ENCODE assay signal across 1 cellular context in genomic region chr6:3869632-3870527, GRCh38.
A peak's percentile ranks its signal among the peaks of the same experiment; 100 is the strongest.
TF ChIP-seq lines count a peak whose summit lies in the region.

No MANE protein-coding gene starts in this region.

TF ChIP-seq in HepG2, 621 proteins besides CTCF, POLR2A, EP300 and RAD21 (continued from another document and continues in another):
- peak; percentile 65 for TF ChIP-seq SMAD3 (CRISPR knock-in tag; IDR thresholded peaks at IDR 0.05)
- TF ChIP-seq, protein P1, sequence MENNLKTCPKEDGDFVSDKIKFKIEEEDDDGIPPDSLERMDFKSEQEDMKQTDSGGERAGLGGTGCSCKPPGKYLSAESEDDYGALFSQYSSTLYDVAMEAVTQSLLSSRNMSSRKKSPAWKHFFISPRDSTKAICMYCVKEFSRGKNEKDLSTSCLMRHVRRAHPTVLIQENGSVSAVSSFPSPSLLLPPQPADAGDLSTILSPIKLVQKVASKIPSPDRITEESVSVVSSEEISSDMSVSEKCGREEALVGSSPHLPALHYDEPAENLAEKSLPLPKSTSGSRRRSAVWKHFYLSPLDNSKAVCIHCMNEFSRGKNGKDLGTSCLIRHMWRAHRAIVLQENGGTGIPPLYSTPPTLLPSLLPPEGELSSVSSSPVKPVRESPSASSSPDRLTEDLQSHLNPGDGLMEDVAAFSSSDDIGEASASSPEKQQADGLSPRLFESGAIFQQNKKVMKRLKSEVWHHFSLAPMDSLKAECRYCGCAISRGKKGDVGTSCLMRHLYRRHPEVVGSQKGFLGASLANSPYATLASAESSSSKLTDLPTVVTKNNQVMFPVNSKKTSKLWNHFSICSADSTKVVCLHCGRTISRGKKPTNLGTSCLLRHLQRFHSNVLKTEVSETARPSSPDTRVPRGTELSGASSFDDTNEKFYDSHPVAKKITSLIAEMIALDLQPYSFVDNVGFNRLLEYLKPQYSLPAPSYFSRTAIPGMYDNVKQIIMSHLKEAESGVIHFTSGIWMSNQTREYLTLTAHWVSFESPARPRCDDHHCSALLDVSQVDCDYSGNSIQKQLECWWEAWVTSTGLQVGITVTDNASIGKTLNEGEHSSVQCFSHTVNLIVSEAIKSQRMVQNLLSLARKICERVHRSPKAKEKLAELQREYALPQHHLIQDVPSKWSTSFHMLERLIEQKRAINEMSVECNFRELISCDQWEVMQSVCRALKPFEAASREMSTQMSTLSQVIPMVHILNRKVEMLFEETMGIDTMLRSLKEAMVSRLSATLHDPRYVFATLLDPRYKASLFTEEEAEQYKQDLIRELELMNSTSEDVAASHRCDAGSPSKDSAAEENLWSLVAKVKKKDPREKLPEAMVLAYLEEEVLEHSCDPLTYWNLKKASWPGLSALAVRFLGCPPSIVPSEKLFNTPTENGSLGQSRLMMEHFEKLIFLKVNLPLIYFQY (CRISPR knock-in tag; IDR thresholded peaks at IDR 0.05; ENCODE audit: borderline replicate concordance), result peak; percentile 33; the same call in 1 of the 2 replicates
- no peak for TF ChIP-seq SMAD9 (CRISPR knock-in tag; IDR thresholded peaks at IDR 0.05)
- TF ChIP-seq ZNF367 (CRISPR knock-in tag; IDR thresholded peaks at IDR 0.05; ENCODE audit: borderline replicate concordance), result no peak
- TF ChIP-seq SP2 (CRISPR knock-in tag; IDR thresholded peaks at IDR 0.05), result no peak
- TF ChIP-seq, protein P2, sequence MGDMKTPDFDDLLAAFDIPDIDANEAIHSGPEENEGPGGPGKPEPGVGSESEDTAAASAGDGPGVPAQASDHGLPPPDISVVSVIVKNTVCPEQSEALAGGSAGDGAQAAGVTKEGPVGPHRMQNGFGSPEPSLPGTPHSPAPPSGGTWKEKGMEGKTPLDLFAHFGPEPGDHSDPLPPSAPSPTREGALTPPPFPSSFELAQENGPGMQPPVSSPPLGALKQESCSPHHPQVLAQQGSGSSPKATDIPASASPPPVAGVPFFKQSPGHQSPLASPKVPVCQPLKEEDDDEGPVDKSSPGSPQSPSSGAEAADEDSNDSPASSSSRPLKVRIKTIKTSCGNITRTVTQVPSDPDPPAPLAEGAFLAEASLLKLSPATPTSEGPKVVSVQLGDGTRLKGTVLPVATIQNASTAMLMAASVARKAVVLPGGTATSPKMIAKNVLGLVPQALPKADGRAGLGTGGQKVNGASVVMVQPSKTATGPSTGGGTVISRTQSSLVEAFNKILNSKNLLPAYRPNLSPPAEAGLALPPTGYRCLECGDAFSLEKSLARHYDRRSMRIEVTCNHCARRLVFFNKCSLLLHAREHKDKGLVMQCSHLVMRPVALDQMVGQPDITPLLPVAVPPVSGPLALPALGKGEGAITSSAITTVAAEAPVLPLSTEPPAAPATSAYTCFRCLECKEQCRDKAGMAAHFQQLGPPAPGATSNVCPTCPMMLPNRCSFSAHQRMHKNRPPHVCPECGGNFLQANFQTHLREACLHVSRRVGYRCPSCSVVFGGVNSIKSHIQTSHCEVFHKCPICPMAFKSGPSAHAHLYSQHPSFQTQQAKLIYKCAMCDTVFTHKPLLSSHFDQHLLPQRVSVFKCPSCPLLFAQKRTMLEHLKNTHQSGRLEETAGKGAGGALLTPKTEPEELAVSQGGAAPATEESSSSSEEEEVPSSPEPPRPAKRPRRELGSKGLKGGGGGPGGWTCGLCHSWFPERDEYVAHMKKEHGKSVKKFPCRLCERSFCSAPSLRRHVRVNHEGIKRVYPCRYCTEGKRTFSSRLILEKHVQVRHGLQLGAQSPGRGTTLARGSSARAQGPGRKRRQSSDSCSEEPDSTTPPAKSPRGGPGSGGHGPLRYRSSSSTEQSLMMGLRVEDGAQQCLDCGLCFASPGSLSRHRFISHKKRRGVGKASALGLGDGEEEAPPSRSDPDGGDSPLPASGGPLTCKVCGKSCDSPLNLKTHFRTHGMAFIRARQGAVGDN (CRISPR knock-in tag; IDR thresholded peaks at IDR 0.05), result peak; percentile 71
- TF ChIP-seq, protein P3, sequence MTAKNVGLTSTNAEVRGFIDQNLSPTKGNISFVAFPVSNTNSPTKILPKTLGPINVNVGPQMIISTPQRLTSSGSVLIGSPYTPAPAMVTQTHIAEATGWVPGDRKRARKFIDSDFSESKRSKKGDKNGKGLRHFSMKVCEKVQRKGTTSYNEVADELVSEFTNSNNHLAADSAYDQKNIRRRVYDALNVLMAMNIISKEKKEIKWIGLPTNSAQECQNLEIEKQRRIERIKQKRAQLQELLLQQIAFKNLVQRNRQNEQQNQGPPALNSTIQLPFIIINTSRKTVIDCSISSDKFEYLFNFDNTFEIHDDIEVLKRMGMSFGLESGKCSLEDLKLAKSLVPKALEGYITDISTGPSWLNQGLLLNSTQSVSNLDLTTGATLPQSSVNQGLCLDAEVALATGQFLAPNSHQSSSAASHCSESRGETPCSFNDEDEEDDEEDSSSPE (CRISPR knock-in tag; IDR thresholded peaks at IDR 0.05), result peak; percentile 56; the same call in 1 of the 2 replicates
- TF ChIP-seq, protein P4, sequence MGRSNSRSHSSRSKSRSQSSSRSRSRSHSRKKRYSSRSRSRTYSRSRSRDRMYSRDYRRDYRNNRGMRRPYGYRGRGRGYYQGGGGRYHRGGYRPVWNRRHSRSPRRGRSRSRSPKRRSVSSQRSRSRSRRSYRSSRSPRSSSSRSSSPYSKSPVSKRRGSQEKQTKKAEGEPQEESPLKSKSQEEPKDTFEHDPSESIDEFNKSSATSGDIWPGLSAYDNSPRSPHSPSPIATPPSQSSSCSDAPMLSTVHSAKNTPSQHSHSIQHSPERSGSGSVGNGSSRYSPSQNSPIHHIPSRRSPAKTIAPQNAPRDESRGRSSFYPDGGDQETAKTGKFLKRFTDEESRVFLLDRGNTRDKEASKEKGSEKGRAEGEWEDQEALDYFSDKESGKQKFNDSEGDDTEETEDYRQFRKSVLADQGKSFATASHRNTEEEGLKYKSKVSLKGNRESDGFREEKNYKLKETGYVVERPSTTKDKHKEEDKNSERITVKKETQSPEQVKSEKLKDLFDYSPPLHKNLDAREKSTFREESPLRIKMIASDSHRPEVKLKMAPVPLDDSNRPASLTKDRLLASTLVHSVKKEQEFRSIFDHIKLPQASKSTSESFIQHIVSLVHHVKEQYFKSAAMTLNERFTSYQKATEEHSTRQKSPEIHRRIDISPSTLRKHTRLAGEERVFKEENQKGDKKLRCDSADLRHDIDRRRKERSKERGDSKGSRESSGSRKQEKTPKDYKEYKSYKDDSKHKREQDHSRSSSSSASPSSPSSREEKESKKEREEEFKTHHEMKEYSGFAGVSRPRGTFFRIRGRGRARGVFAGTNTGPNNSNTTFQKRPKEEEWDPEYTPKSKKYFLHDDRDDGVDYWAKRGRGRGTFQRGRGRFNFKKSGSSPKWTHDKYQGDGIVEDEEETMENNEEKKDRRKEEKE (IDR thresholded peaks at IDR 0.05), result no peak
- no peak for TF ChIP-seq BRCA1 (CRISPR knock-in tag; IDR thresholded peaks at IDR 0.05)
- TF ChIP-seq ZNF296 (CRISPR knock-in tag; conservative IDR thresholded peaks at IDR 0.05), result no peak
- no peak for TF ChIP-seq ZNF724P (CRISPR knock-in tag; IDR thresholded peaks at IDR 0.05; ENCODE audit: borderline replicate concordance)
- no peak for TF ChIP-seq MZF1 (CRISPR knock-in tag; IDR thresholded peaks at IDR 0.05; ENCODE audit: borderline replicate concordance)
- TF ChIP-seq NFKB2 (CRISPR knock-in tag; IDR thresholded peaks at IDR 0.05; ENCODE audit: borderline replicate concordance), result no peak
- TF ChIP-seq ZNF577 (CRISPR knock-in tag; IDR thresholded peaks at IDR 0.05; ENCODE audit: borderline replicate concordance, low read depth), result no peak
- no peak for TF ChIP-seq HOXA7 (CRISPR knock-in tag; IDR thresholded peaks at IDR 0.05)
- TF ChIP-seq, protein P5, sequence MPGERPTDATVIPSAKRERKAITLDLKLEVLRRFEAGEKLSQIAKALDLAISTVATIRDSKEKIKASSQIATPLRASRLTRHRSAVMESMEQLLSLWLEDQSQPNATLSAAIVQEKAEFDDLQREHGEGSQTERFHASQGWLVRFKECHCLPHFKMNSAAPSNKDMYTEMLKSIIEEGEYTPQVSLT (CRISPR knock-in tag; IDR thresholded peaks at IDR 0.05; ENCODE audit: borderline replicate concordance, low read depth), result no peak
- no peak for TF ChIP-seq PRPF4 (IDR thresholded peaks at IDR 0.05; ENCODE audit: low read depth, low read length, poor library complexity, severe bottlenecking)
- peak; percentile 73; the same call in 1 of the 2 replicates for TF ChIP-seq WIZ (CRISPR knock-in tag; IDR thresholded peaks at IDR 0.05)
- 0 out of 2 replicates have a peak, but pooled peaks have one; percentile 37 for TF ChIP-seq ZNF607 (CRISPR knock-in tag; IDR thresholded peaks at IDR 0.05; ENCODE audit: borderline replicate concordance)
- no peak for TF ChIP-seq NONO (IDR thresholded peaks at IDR 0.05)
- no peak; the same call in none of the 2 replicates for TF ChIP-seq NONO (CRISPR knock-in tag; conservative IDR thresholded peaks at IDR 0.05)
- TF ChIP-seq KDM5B (CRISPR knock-in tag; IDR thresholded peaks at IDR 0.05; ENCODE audit: borderline replicate concordance), result peak; percentile 50; the same call in 1 of the 2 replicates
- TF ChIP-seq ZNF33B (CRISPR knock-in tag; IDR thresholded peaks at IDR 0.05), result peak; percentile 84; the same call in 1 of the 2 replicates
- no peak for TF ChIP-seq ZNF75D (CRISPR knock-in tag; IDR thresholded peaks at IDR 0.05; ENCODE audit: borderline replicate concordance)
- TF ChIP-seq ZSCAN12 (CRISPR knock-in tag; IDR thresholded peaks at IDR 0.05), result no peak; the same call in 1 of the 2 replicates
- TF ChIP-seq RBM22 (optimal IDR thresholded peaks at IDR 0.05; ENCODE audit: low read length), result no peak
- TF ChIP-seq, protein P6, sequence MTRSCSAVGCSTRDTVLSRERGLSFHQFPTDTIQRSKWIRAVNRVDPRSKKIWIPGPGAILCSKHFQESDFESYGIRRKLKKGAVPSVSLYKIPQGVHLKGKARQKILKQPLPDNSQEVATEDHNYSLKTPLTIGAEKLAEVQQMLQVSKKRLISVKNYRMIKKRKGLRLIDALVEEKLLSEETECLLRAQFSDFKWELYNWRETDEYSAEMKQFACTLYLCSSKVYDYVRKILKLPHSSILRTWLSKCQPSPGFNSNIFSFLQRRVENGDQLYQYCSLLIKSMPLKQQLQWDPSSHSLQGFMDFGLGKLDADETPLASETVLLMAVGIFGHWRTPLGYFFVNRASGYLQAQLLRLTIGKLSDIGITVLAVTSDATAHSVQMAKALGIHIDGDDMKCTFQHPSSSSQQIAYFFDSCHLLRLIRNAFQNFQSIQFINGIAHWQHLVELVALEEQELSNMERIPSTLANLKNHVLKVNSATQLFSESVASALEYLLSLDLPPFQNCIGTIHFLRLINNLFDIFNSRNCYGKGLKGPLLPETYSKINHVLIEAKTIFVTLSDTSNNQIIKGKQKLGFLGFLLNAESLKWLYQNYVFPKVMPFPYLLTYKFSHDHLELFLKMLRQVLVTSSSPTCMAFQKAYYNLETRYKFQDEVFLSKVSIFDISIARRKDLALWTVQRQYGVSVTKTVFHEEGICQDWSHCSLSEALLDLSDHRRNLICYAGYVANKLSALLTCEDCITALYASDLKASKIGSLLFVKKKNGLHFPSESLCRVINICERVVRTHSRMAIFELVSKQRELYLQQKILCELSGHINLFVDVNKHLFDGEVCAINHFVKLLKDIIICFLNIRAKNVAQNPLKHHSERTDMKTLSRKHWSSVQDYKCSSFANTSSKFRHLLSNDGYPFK (CRISPR knock-in tag; IDR thresholded peaks at IDR 0.05; ENCODE audit: borderline replicate concordance), result peak; percentile 87
- TF ChIP-seq ETV6 (CRISPR knock-in tag; conservative IDR thresholded peaks at IDR 0.05), result peak; percentile 68; the same call in 1 of the 2 replicates
- TF ChIP-seq ZNF451 (CRISPR knock-in tag; IDR thresholded peaks at IDR 0.05), result no peak
- TF ChIP-seq ZHX2 (IDR thresholded peaks at IDR 0.05; ENCODE audit: low read depth), result no peak
- TF ChIP-seq ZHX2 (CRISPR knock-in tag; IDR thresholded peaks at IDR 0.05; ENCODE audit: borderline replicate concordance), result no peak
- no peak; the same call in 1 of the 2 replicates for TF ChIP-seq NAIF1 (CRISPR knock-in tag; IDR thresholded peaks at IDR 0.05; ENCODE audit: borderline replicate concordance)
- TF ChIP-seq TFE3 (CRISPR knock-in tag; IDR thresholded peaks at IDR 0.05), result no peak; the same call in 1 of the 2 replicates
- no peak for TF ChIP-seq SMAD1 (CRISPR knock-in tag; IDR thresholded peaks at IDR 0.05; ENCODE audit: borderline replicate concordance, low read depth)
- TF ChIP-seq KAT8 (CRISPR knock-in tag; IDR thresholded peaks at IDR 0.05), result no peak
